8 cellular contexts compared by ENCODE assay signal in the genomic region with DNA sequence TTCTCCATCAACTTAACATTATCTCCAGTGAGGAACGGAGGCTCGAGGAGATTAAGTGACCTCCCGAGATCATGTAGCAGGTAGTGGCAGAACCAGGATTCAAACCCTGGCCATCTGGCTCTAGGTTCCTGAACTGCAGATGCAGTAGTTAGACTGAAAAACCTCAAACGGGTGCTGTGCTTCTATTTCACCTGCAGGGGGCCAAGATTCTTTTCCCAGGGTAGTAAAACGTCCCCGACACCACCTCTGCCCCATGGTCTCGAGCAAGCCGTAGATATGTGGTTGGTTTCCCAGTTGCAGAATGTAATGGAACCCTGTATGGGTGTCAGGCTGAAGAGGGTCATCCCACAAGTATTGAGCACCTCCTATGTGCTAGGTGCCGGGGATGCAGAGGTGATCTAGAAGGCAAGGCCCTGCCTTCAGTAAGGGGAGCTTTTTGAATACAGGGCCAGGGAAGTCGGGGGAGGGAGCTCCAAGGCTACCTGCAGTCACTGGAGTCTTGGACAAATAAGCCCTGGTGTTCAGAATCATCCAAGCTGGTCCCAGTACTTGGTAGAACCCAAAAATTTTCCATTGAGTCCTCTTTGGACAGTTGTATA.
A peak's percentile ranks its signal among the peaks of the same experiment; 100 is the strongest.
DNase-seq lines count a peak whose midpoint lies in the region; ATAC-seq and TF ChIP-seq lines count a peak whose summit lies in the region.

No MANE protein-coding gene starts in this region.

- DNase-seq in AG10803 (ENCODE audit: low read depth) (no peak), GM12864 (ENCODE audit: low read depth) (peak; percentile 16), RWPE2 (ENCODE audit: low spot score) (no peak), foreskin keratinocyte (no peak), NCI-H187 treated with DMSO at 0.1 percent for 48 hours (lab: John Stamatoyannopoulos, UW) (no peak), AML-193 (lab: John Stamatoyannopoulos, UW) (no peak), C1 segment of cervical spinal cord (lab: John Stamatoyannopoulos, UW) (no peak)

- H3K27me3 ChIP-seq in RWPE2 (ENCODE audit: insufficient read depth, poor library complexity, severe bottlenecking) (no peaks in the 10 kb centered on the region), foreskin keratinocyte (no peaks in the 10 kb centered on the region)

- H3K27ac ChIP-seq in RWPE2 (ENCODE audit: poor library complexity, severe bottlenecking) (no peak overlapping the region), foreskin keratinocyte (no peak overlapping the region)

- no peak overlapping the region for H3K4me3 ChIP-seq in AG10803 (ENCODE audit: low read length)
- no peak overlapping the region for H3K4me3 ChIP-seq in GM12864 (ENCODE audit: low read depth, low read length)
- no peak overlapping the region for H3K4me3 ChIP-seq in RWPE2 (ENCODE audit: severe bottlenecking)

- H3K9me3 ChIP-seq in RWPE2 (ENCODE audit: severe bottlenecking), result no peaks in the 10 kb centered on the region

- ATAC-seq in RWPE2 (ENCODE audit: low read depth) (no peak), foreskin keratinocyte (peak; percentile 20), HG03196 (IDR thresholded peaks at IDR 0.05; ENCODE audit: unreplicated experiment) (no peak)

- no peaks in the 10 kb centered on the region for H3K36me3 ChIP-seq in RWPE2 (ENCODE audit: low read depth)

- TF ChIP-seq CTCF in AG10803 (conservative IDR thresholded peaks at IDR 0.05; ENCODE audit: low read length), result peak; percentile 14; the same call in 1 of the 2 replicates
- peak; percentile 72 for TF ChIP-seq CTCF in GM12864 (IDR thresholded peaks at IDR 0.05; ENCODE audit: low read depth, low read length, missing control alignments)
- peak; percentile 31 for TF ChIP-seq CTCF in RWPE2 (IDR thresholded peaks at IDR 0.05; ENCODE audit: poor library complexity, severe bottlenecking)
- peak; percentile 51 for TF ChIP-seq CTCF in foreskin keratinocyte (conservative IDR thresholded peaks at IDR 0.05)

- no peaks in the 10 kb centered on the region for H3K4me1 ChIP-seq in RWPE2 (ENCODE audit: insufficient read depth, poor library complexity, severe bottlenecking)
- H3K4me1 ChIP-seq in foreskin keratinocyte, result no peaks in the 10 kb centered on the region

Comparison
In these comparisons a context has a peak if more than half of its experiments do, and no peak if none do; other contexts are left out.
1. CTCF ChIP-seq: peak in every context shown above with its lines; median percentile 72 in GM12864; 51 in foreskin keratinocyte; 31 in RWPE2; 14 in AG10803.